ENCODE assay signal across 30 cellular contexts in the genomic region with DNA sequence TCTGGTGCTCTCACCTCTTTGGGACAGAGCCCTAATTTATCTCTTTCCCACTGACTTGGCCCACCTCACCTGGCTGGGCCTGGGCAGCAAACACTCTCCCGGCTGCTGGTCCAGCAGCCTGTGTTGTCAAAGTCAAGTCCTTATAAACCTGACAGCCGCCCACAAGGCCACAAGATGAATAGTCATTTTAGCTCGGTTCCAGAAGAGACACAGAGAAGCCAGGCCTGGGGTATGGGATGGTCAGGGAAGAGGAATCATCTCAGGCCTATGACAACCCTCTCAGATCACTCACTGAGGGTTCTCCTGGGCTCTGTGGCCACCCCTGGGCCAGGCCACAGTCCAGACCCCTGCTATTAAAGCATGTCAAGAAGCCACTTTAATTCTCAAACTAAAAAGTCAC.
"Had no signal": no experiment of that assay in that cellular context is flagged by ENCODE, and none has a peak within 500 bp of the region (broad histone marks: within the 10 kb centered on the region; RNA-seq: fewer than 3 reads in every experiment).

No MANE protein-coding gene starts in this region.

- H3K9me3 ChIP-seq: adrenal gland, body of pancreas had no signal

- H3K36me3 ChIP-seq: adrenal gland, brain microvascular endothelial cell, breast epithelium had no signal

- H3K4me3 Mint-ChIP-seq: activated B cell treated with CpG ODN at 0.5 μM for 24 hours; activated CD4-positive, alpha-beta memory T cell treated with anti-CD3 and anti-CD28 coated beads for 36 hours; activated CD4-positive, alpha-beta T cell treated with anti-CD3 and anti-CD28 coated beads, Interleukin-2, amount 10 ng/mL, durations not matched to agents 24 days and 14 days; activated naive CD4-positive, alpha-beta T cell treated with anti-CD3 and anti-CD28 coated beads for 36 hours; activated naive CD8-positive, alpha-beta T cell treated with anti-CD3 and anti-CD28 coated beads for 36 hours; activated T-cell treated with anti-CD3 and anti-CD28 coated beads, Interleukin-2, amount 50 U/mL, for 4 hours; activated T-cell treated with anti-CD3 and anti-CD28 coated beads, Interleukin-2, amount 50 U/mL, for 72 hours; activated T-helper 1 cell treated with anti-CD3 and anti-CD28 coated beads, Interleukin-12 subunit alpha, Interleukin-12 subunit beta, Interleukin-2, Interleukin-4 antibody, amounts not matched to agents 30 ng/mL and 10 ng/mL and 1 ng/mL, durations not matched to agents 14 hours and 24 hours and 36 hours; activated T-helper 17 cell treated with anti-CD3 and anti-CD28 coated beads, Interleukin-2, amount 50 U/mL, for 72 hours; T-cell; T-helper 17 cell had no signal

- H3K27ac Mint-ChIP-seq: activated B cell treated with CpG ODN at 0.5 μM for 24 hours; activated CD4-positive, alpha-beta memory T cell treated with anti-CD3 and anti-CD28 coated beads for 36 hours; activated CD4-positive, alpha-beta T cell treated with anti-CD3 and anti-CD28 coated beads, Interleukin-2, amount 10 ng/mL, durations not matched to agents 24 days and 14 days; activated naive CD4-positive, alpha-beta T cell treated with anti-CD3 and anti-CD28 coated beads for 36 hours; activated naive CD4-positive, alpha-beta T cell treated with anti-CD3 and anti-CD28 coated beads, Interleukin-2, amount 50 U/mL, for 72 hours; activated naive CD8-positive, alpha-beta T cell treated with anti-CD3 and anti-CD28 coated beads for 36 hours; activated T-cell treated with anti-CD3 and anti-CD28 coated beads, Interleukin-2, amount 50 U/mL, for 72 hours; activated T-helper 1 cell treated with anti-CD3 and anti-CD28 coated beads, Interleukin-12 subunit alpha, Interleukin-12 subunit beta, Interleukin-2, Interleukin-4 antibody, amounts not matched to agents 30 ng/mL and 10 ng/mL and 1 ng/mL, durations not matched to agents 14 hours and 24 hours and 36 hours; activated T-helper 17 cell treated with anti-CD3 and anti-CD28 coated beads, Interleukin-2, amount 50 U/mL, for 72 hours; T-cell; T-helper 17 cell had no signal

- H3K4me1 ChIP-seq: adrenal gland had no signal

- H3K4me1 Mint-ChIP-seq: activated B cell treated with CpG ODN at 0.5 μM for 24 hours; activated CD4-positive, alpha-beta T cell treated with anti-CD3 and anti-CD28 coated beads, Interleukin-2, amount 10 ng/mL, durations not matched to agents 24 days and 14 days; activated naive CD8-positive, alpha-beta T cell treated with anti-CD3 and anti-CD28 coated beads for 36 hours; activated T-helper 17 cell treated with anti-CD3 and anti-CD28 coated beads, Interleukin-2, amount 50 U/mL, for 72 hours; T-helper 17 cell had no signal

- DNase-seq: activated B cell treated with CpG ODN at 0.5 μM for 24 hours; activated CD4-positive, alpha-beta memory T cell treated with anti-CD3 and anti-CD28 coated beads for 36 hours; activated CD4-positive, alpha-beta T cell treated with anti-CD3 and anti-CD28 coated beads for 4 hours; activated CD4-positive, alpha-beta T cell treated with anti-CD3 and anti-CD28 coated beads, Interleukin-2, amount 10 ng/mL, durations not matched to agents 24 days and 14 days; activated CD4-positive, alpha-beta T cell treated with anti-CD3 and anti-CD28 coated beads, Interleukin-2, amount 50 U/mL, for 1 hour; activated CD4-positive, alpha-beta T cell treated with anti-CD3 and anti-CD28 coated beads, Interleukin-2, amount 50 U/mL, for 4 hours; activated CD4-positive, CD25-positive, alpha-beta regulatory T cell treated with anti-CD3 and anti-CD28 coated beads, Interleukin-2, amount 50 U/mL, for 72 hours; activated effector memory CD4-positive, alpha-beta T cell treated with anti-CD3 and anti-CD28 coated beads, Interleukin-2, amount 50 U/mL, for 16 hours; activated gamma-delta T cell treated with Interleukin-2 at 50 U/mL for 16 hours; activated naive CD4-positive, alpha-beta T cell; activated naive CD4-positive, alpha-beta T cell treated with anti-CD3 and anti-CD28 coated beads for 36 hours; activated naive CD4-positive, alpha-beta T cell treated with anti-CD3 and anti-CD28 coated beads, Interleukin-2, amount 50 U/mL, for 16 hours; activated naive CD8-positive, alpha-beta T cell treated with anti-CD3 and anti-CD28 coated beads for 36 hours; activated T-cell treated with anti-CD3 and anti-CD28 coated beads for 4 hours; activated T-cell treated with anti-CD3 and anti-CD28 coated beads, Interleukin-2, amount 50 U/mL, for 1 hour; activated T-cell treated with anti-CD3 and anti-CD28 coated beads, Interleukin-2, amount 50 U/mL, for 4 hours; activated T-cell treated with anti-CD3 and anti-CD28 coated beads, Interleukin-2, amount 50 U/mL, for 72 hours; adrenal gland; amniotic stem cell; aorta; body of pancreas; brain microvascular endothelial cell; central memory CD4-positive, alpha-beta T cell; T-cell; T-helper 17 cell had no signal

- H3K27ac ChIP-seq: adrenal gland, body of pancreas, brain microvascular endothelial cell, breast epithelium, VCaP had no signal

- H3K9me3 Mint-ChIP-seq: activated CD4-positive, alpha-beta T cell treated with anti-CD3 and anti-CD28 coated beads, Interleukin-2, amount 10 ng/mL, durations not matched to agents 24 days and 14 days had no signal

- H3K36me3 Mint-ChIP-seq: activated CD4-positive, alpha-beta memory T cell treated with anti-CD3 and anti-CD28 coated beads for 36 hours; activated naive CD8-positive, alpha-beta T cell treated with anti-CD3 and anti-CD28 coated beads for 36 hours; T-cell had no signal

- H3K4me3 ChIP-seq: adrenal gland, body of pancreas, breast epithelium had no signal
